In the genomic region with DNA sequence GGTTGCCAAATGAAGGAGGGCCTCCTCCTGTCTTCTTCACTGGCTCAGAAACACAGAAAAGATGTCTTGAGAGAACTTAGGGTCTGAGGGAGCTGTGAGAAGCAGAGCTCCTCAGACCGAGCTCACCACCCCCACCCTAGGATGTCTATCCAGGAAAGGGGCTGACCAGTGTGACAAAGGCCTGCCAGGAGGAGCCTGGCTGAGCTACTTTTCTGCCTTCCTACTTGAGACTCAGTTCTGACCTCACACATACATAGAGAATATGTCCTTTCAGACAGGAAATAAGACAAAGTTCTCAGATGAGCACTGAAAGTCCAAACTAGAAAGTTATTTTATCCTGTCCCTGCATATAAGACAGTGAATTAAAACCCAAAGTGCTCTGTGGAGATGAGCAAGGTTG, we compare ENCODE assay signal across 12 cellular contexts. TPM values are rescaled to one million over a fixed set of nuclear protein-coding genes. Genes with fewer than 3 reads are reported as not detected.
DNase-seq lines count a peak whose midpoint lies in the region; ATAC-seq and TF ChIP-seq lines count a peak whose summit lies in the region.
"Had no signal": no experiment of that assay in that cellular context is flagged by ENCODE, and none has a peak within 500 bp of the region (broad histone marks: within the 10 kb centered on the region; RNA-seq: fewer than 3 reads in every experiment).

No MANE protein-coding gene starts in this region.

- H3K27ac ChIP-seq in upper lobe of right lung = no peak overlapping the region
- H3K27ac ChIP-seq: thoracic aorta, WERI-Rb-1 had no signal

- no peaks in the 10 kb centered on the region for H3K36me3 ChIP-seq in adipocyte (ENCODE audit: control insufficient read depth, insufficient read depth, low read length, severe bottlenecking)
- no peaks in the 10 kb centered on the region for H3K36me3 ChIP-seq in upper lobe of right lung
- H3K36me3 ChIP-seq: Peyer's patch, thoracic aorta, WERI-Rb-1 had no signal

- no peak overlapping the region for H3K4me3 Mint-ChIP-seq in activated naive CD4-positive, alpha-beta T cell treated with anti-CD3 and anti-CD28 coated beads, Interleukin-2, amount 50 U/mL, for 24 hours
- no peak overlapping the region for H3K4me3 Mint-ChIP-seq in activated T-cell treated with anti-CD3 and anti-CD28 coated beads, Interleukin-2, amount 50 U/mL, for 24 hours
- H3K4me3 Mint-ChIP-seq: natural killer cell had no signal

- intact Hi-C loops in upper lobe of right lung (cut with DNase I) = no loop called here

- H3K4me3 ChIP-seq in adipocyte (ENCODE audit: low read length) = no peak overlapping the region
- no peak overlapping the region for H3K4me3 ChIP-seq in upper lobe of right lung
- H3K4me3 ChIP-seq: Peyer's patch, thoracic aorta had no signal

- peak overlapping the region; percentile 2 for H3K9ac ChIP-seq in adipocyte (ENCODE audit: low read length)

- H3K9me3 ChIP-seq in adipocyte (ENCODE audit: control insufficient read depth, low read length) (no peaks in the 10 kb centered on the region), upper lobe of right lung (no peaks in the 10 kb centered on the region)
- H3K9me3 ChIP-seq: Peyer's patch, thoracic aorta had no signal

- H3K27me3 ChIP-seq in adipocyte (replicated peaks; ENCODE audit: control insufficient read depth, insufficient read depth, low read length) = no peaks in the 10 kb centered on the region
- H3K27me3 ChIP-seq in upper lobe of right lung = no peaks in the 10 kb centered on the region
- H3K27me3 ChIP-seq: Peyer's patch had no signal

- DNase-seq in activated naive CD4-positive, alpha-beta T cell treated with anti-CD3 and anti-CD28 coated beads, Interleukin-2, amount 50 U/mL, for 16 hours = no peak
- DNase-seq in adipocyte (ENCODE audit: low read depth) (no peak), upper lobe of right lung (no peak), NCI-H524 treated with DMSO at 0.1 percent for 48 hours (lab: John Stamatoyannopoulos, UW) (no peak), G401 (ENCODE audit: low spot score) (no peak)
- no peak for DNase-seq in activated T-cell treated with anti-CD3 and anti-CD28 coated beads, Interleukin-2, amount 50 U/mL, for 24 hours
- DNase-seq: natural killer cell, WERI-Rb-1 had no signal

- ATAC-seq in HG02973 (IDR thresholded peaks at IDR 0.05; ENCODE audit: unreplicated experiment) = peak; percentile 47
- ATAC-seq in upper lobe of right lung = peak; percentile 20
- ATAC-seq: natural killer cell had no signal

- peaks cover 9% of the 10 kb centered on the region for H3K4me1 ChIP-seq in adipocyte (ENCODE audit: control insufficient read depth, insufficient read depth, low read length)
- H3K4me1 ChIP-seq in upper lobe of right lung = peaks cover 7% of the 10 kb centered on the region

- no peaks in the 10 kb centered on the region for H3K27me3 Mint-ChIP-seq in activated naive CD4-positive, alpha-beta T cell treated with anti-CD3 and anti-CD28 coated beads, Interleukin-2, amount 50 U/mL, for 24 hours
- no peaks in the 10 kb centered on the region for H3K27me3 Mint-ChIP-seq in activated T-cell treated with anti-CD3 and anti-CD28 coated beads, Interleukin-2, amount 50 U/mL, for 24 hours

- in situ Hi-C loops in G401 (cut with HindIII; ENCODE audit: low sequenced_read_pairs) = no loop called here

- TF ChIP-seq CTCF in upper lobe of right lung (IDR thresholded peaks at IDR 0.05) = no peak

- peak overlapping the region; percentile 43 for H3K27ac Mint-ChIP-seq in activated naive CD4-positive, alpha-beta T cell treated with anti-CD3 and anti-CD28 coated beads, Interleukin-2, amount 50 U/mL, for 24 hours
- H3K27ac Mint-ChIP-seq in activated T-cell treated with anti-CD3 and anti-CD28 coated beads, Interleukin-2, amount 50 U/mL, for 24 hours = no peak overlapping the region
- H3K27ac Mint-ChIP-seq: natural killer cell had no signal

- no peaks in the 10 kb centered on the region for H3K36me3 Mint-ChIP-seq in activated naive CD4-positive, alpha-beta T cell treated with anti-CD3 and anti-CD28 coated beads, Interleukin-2, amount 50 U/mL, for 24 hours
- H3K36me3 Mint-ChIP-seq in activated T-cell treated with anti-CD3 and anti-CD28 coated beads, Interleukin-2, amount 50 U/mL, for 24 hours (ENCODE audit: low read depth) = no peaks in the 10 kb centered on the region
- H3K36me3 Mint-ChIP-seq: natural killer cell had no signal

- H3K9me3 Mint-ChIP-seq in activated naive CD4-positive, alpha-beta T cell treated with anti-CD3 and anti-CD28 coated beads, Interleukin-2, amount 50 U/mL, for 24 hours = no peaks in the 10 kb centered on the region
- H3K9me3 Mint-ChIP-seq in activated T-cell treated with anti-CD3 and anti-CD28 coated beads, Interleukin-2, amount 50 U/mL, for 24 hours = no peaks in the 10 kb centered on the region
- H3K9me3 Mint-ChIP-seq: natural killer cell had no signal

- no peaks in the 10 kb centered on the region for H3K4me1 Mint-ChIP-seq in activated naive CD4-positive, alpha-beta T cell treated with anti-CD3 and anti-CD28 coated beads, Interleukin-2, amount 50 U/mL, for 24 hours
- no peaks in the 10 kb centered on the region for H3K4me1 Mint-ChIP-seq in activated T-cell treated with anti-CD3 and anti-CD28 coated beads, Interleukin-2, amount 50 U/mL, for 24 hours (ENCODE audit: low read depth)
- H3K4me1 Mint-ChIP-seq: natural killer cell had no signal

RNA-seq across cellular contexts. Expression of a gene that starts 54.5 kb away (rescaled TPM):
- 6.9 TPM for total RNA-seq in upper lobe of right lung
- total RNA-seq in G401 (2014; rRNA removed; shearing (Covaris generic)) = 2.6 and 17.1 TPM in 2 replicates

RNA-seq across cellular contexts. Expression of a gene that starts 54.7 kb away (rescaled TPM):
- 23.5 TPM for total RNA-seq in upper lobe of right lung
- total RNA-seq in G401 (2014; rRNA removed; shearing (Covaris generic)) = 8.7 and 19.4 TPM in 2 replicates
